ENCODE assay signal across 8 cellular contexts in the genomic region with DNA sequence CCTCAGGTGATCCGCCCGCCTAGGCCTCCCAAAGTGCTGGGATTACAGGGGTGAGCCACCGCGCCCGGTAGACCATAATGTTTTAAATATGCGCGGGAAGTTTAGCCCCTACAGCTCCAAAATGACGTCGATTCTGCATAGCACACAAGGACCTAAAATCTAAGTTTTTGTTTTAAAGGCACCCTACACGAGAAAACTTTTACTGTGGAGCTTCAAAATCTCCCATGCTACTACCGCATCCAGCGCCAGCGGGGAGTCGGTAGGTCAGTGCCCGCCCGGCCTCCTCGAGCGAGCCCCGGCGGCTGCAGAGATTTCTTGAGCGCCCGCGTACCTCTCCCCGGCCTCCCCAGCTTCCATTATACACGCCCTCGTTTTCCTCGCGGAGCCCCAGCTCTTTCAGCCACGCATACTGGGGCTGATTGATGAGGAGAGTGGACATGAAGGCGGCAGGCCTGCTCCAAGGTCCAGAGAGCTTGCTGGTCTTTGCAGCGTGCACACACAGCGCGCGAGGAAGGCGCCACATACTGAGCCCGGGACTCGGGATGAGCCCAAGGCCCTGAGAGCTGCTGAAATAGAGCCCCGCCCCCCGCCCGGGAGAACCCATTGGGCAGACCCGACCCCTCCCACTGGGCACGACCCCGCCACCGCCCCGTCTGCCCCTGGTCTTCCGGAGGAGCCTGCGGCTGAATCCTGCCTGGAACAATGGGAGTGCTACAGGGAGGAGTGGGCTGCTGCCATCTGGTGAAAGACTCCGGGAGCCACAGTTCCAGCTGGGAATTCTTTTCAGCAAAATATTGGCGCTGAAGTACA. TPM values are rescaled to one million over a fixed set of nuclear protein-coding genes. Genes with fewer than 3 reads are reported as not detected.
DNase-seq lines count a peak whose midpoint lies in the region; ATAC-seq lines count a peak whose summit lies in the region.

Gene ALDH7A1 (minus strand): TSS at position 544 of the 810 bp plus-strand sequence. CDS start 21 bp downstream, at position 523.

- no peaks in the 10 kb centered on the region for H3K4me1 ChIP-seq in mesendoderm (ENCODE audit: control insufficient read depth, low read depth, low read length)

- H3K4ac ChIP-seq in mesendoderm (ENCODE audit: low read depth, low read length): peak within 1 kb of the TSS; percentile 63

- H3K4me3 ChIP-seq in mesendoderm (ENCODE audit: low read length): peak within 1 kb of the TSS; percentile 92

- H2BK120ac ChIP-seq in mesendoderm (ENCODE audit: low read depth, low read length): no peak within 1 kb of the TSS

- H3K36me3 ChIP-seq in mesendoderm (ENCODE audit: control insufficient read depth, insufficient read depth, low read length): no peaks in the 10 kb centered on the region

- H3K56ac ChIP-seq in mesendoderm (ENCODE audit: low read length): peak within 1 kb of the TSS; percentile 100

- H4K8ac ChIP-seq in mesendoderm (ENCODE audit: low read depth, low read length): no peak within 1 kb of the TSS

- peak within 1 kb of the TSS; percentile 92 for H2BK5ac ChIP-seq in mesendoderm (ENCODE audit: low read length)

- H3K23ac ChIP-seq in mesendoderm (ENCODE audit: low read length): no peak within 1 kb of the TSS

- H4K5ac ChIP-seq in mesendoderm (ENCODE audit: low read length): no peak within 1 kb of the TSS

- peaks cover 7% of the 10 kb centered on the region for H3K79me2 ChIP-seq in mesendoderm (ENCODE audit: control insufficient read depth, insufficient read depth, low read length)

- H3K9ac ChIP-seq in mesendoderm (ENCODE audit: low read length): peak within 1 kb of the TSS; percentile 98

- DNase-seq in A172 (ENCODE audit: low spot score): peak; percentile 94
- DNase-seq in NCI-H510A treated with DMSO at 0.1 percent for 48 hours (lab: John Stamatoyannopoulos, UW): peak; percentile 54
- DNase-seq in activated CD8-positive, alpha-beta memory T cell treated with anti-CD3 and anti-CD28 coated beads, Interleukin-2, amount 50 U/mL, for 48 hours: peak; percentile 76
- DNase-seq in epidermal melanocyte (ENCODE audit: insufficient read length, low spot score): peak; percentile 95
- DNase-seq in mesendoderm: peak; percentile 99
- peak; percentile 37 to 39 for DNase-seq in stimulated activated CD8-positive, alpha-beta memory T cell treated with anti-CD3 and anti-CD28 coated beads, Interleukin-15, amount 100 ng/mL, for 48 hours (ENCODE audit: low read depth in 2 of 2)

- H3K27ac ChIP-seq in mesendoderm (ENCODE audit: low read depth, low read length): peak within 1 kb of the TSS; percentile 98

- no CpG with 5 or more reads among the region's 49 CpGs for WGBS in mesendoderm (ENCODE audit: extremely low coverage, insufficient coverage, low lambda C conversion rate)

- H3K79me1 ChIP-seq in mesendoderm (ENCODE audit: low read length): no peaks in the 10 kb centered on the region

- no peak within 1 kb of the TSS for H2AK5ac ChIP-seq in mesendoderm (ENCODE audit: low read length)

- no peak within 1 kb of the TSS for H2BK15ac ChIP-seq in mesendoderm (replicated peaks; ENCODE audit: low read depth)

- ATAC-seq in GM18511 (IDR thresholded peaks at IDR 0.05; ENCODE audit: unreplicated experiment): peak; percentile 82
- peak; percentile 65 for ATAC-seq in HG03025 (IDR thresholded peaks at IDR 0.05; ENCODE audit: low FRiP score, unreplicated experiment)

- no peaks in the 10 kb centered on the region for H3K27me3 ChIP-seq in mesendoderm (ENCODE audit: insufficient read depth, low read length, poor library complexity)

- H3K18ac ChIP-seq in mesendoderm (ENCODE audit: low read length): peak within 1 kb of the TSS; percentile 55

- H3K4me2 ChIP-seq in mesendoderm (ENCODE audit: low read length): peak within 1 kb of the TSS; percentile 98

RNA-seq across cellular contexts. Expression of gene ALDH7A1, which starts in this region (rescaled TPM):
- total RNA-seq in A172 (2014; rRNA removed; shearing (Covaris generic)): 23.3 and 42.4 TPM in 2 replicates
- 120 TPM for polyA plus RNA-seq in mesendoderm (2013, experiment 1 of 2)
- 119 TPM for polyA plus RNA-seq in mesendoderm (2013, experiment 2 of 2)

Comparison
In these comparisons a context has a peak if more than half of its experiments do, and no peak if none do; other contexts are left out.
1. Peak in every context shown above with its lines: DNase-seq, ATAC-seq, H3K4me3 ChIP-seq and H3K27ac ChIP-seq.
2. DNase-seq: peak in every context shown above with its lines; median percentile 99 in mesendoderm; 95 in epidermal melanocyte; 94 in A172; 76 in activated CD8-positive, alpha-beta memory T cell treated with anti-CD3 and anti-CD28 coated beads, Interleukin-2, amount 50 U/mL, for 48 hours; 54 in NCI-H510A treated with DMSO at 0.1 percent for 48 hours; 38 in stimulated activated CD8-positive, alpha-beta memory T cell treated with anti-CD3 and anti-CD28 coated beads, Interleukin-15, amount 100 ng/mL, for 48 hours.